ENCODE assay signal across 8 cellular contexts in the genomic region with DNA sequence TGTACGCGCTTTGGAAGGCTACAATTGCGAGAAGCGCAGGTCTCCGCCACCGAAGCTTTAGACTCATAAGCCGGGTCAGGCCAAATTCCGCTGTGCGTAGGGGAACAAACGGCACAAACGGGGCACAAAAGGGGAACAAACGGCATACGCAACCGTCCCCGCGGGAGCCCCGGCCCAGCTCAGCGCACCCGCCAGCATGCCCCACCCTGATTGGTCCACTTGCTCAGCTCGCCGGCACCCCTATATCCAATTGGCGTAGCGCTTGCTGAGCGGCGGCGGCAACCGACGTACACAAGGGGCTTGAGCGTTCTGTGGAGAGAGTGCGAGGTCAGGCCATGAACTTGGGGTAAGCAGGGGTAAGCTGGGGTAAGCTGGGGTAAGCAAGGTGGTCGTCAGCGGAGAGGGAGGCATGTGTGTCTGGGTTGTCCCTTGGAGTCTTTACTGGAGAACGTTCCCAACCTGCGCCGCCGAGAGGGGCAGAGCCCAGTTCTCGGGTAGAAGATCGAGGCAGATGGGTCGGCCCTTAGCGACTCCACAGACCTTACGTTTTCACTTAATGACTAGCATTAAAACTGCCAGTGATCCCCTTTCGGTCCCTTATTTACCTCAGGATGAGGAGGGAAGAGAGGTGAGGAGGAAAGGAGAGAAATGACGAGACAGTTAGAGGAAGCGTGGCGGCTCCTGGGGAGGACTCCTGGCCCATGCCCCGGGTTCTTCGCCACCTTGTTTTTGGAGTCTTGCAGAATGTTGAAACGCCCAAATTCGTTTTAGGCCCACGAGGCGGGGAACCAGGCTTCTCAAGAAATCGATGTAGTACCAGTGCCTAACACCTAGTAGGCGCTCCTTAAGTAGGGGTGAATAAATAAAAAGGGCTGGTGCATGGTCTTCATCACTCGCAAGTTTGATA. TPM values are rescaled to one million over a fixed set of nuclear protein-coding genes. Genes with fewer than 3 reads are reported as not detected.
DNase-seq lines count a peak whose midpoint lies in the region; ATAC-seq and TF ChIP-seq lines count a peak whose summit lies in the region.

A gene (plus strand): TSS at position 268 of the 907 bp plus-strand sequence. CDS start 68 bp downstream, at position 336.

- H3K27me3 Mint-ChIP-seq in endodermal cell (ENCODE audit: insufficient read depth), result peaks cover 2% of the 10 kb centered on the region

- 0 to 1% methylated on average over 33 to 54 of the region's 54 CpGs for WGBS in endodermal cell (ENCODE audit: insufficient coverage in 1 of 2, insufficient read length in 1 of 2), 2 experiments
- WGBS in mesodermal cell (ENCODE audit: insufficient coverage in 2 of 2), 2 experiments, result 0% methylated on average over 34 to 43 of the region's 54 CpGs

- no peaks in the 10 kb centered on the region for H3K4me1 Mint-ChIP-seq in endodermal cell

- H3K4me3 Mint-ChIP-seq in endodermal cell, result peak within 1 kb of the TSS; percentile 97

- no peaks in the 10 kb centered on the region for H3K27me3 ChIP-seq in HUES48 (ENCODE audit: control insufficient read depth, insufficient read depth, low read length)
- no peaks in the 10 kb centered on the region for H3K27me3 ChIP-seq in NT2/D1 (ENCODE audit: insufficient read depth, insufficient read length)
- H3K27me3 ChIP-seq in endodermal cell (ENCODE audit: control insufficient read depth, insufficient read depth, low read length, poor library complexity, severe bottlenecking), result no peaks in the 10 kb centered on the region

- H3K9me3 Mint-ChIP-seq in endodermal cell, result no peaks in the 10 kb centered on the region

- TF ChIP-seq CTCF in endodermal cell (conservative IDR thresholded peaks at IDR 0.05), result peak; percentile 85

- H3K9me3 ChIP-seq in HUES48 (ENCODE audit: control insufficient read depth, insufficient read depth, low read length) (no peaks in the 10 kb centered on the region), NT2/D1 (ENCODE audit: insufficient read depth, low read length) (no peaks in the 10 kb centered on the region), endodermal cell (ENCODE audit: control insufficient read depth, low read length) (no peaks in the 10 kb centered on the region), mesodermal cell (ENCODE audit: control insufficient read depth, low read length) (no peaks in the 10 kb centered on the region)

- H3K4me3 ChIP-seq in HUES48 (ENCODE audit: low read depth, low read length) (peak within 1 kb of the TSS; percentile 88), NT2/D1 (ENCODE audit: insufficient read length, low read depth) (peak within 1 kb of the TSS; percentile 84), endodermal cell (ENCODE audit: low read length) (peak within 1 kb of the TSS; percentile 97), mesodermal cell (ENCODE audit: extremely low read depth, insufficient read depth, low read length, poor library complexity, severe bottlenecking) (peak within 1 kb of the TSS; percentile 92)

- peaks cover 36% of the 10 kb centered on the region for H3K36me3 ChIP-seq in HUES48 (ENCODE audit: control insufficient read depth, insufficient read depth, low read length)
- H3K36me3 ChIP-seq in NT2/D1 (ENCODE audit: insufficient read depth, insufficient read length, low read length), result peaks cover 36% of the 10 kb centered on the region
- peaks cover 27% of the 10 kb centered on the region for H3K36me3 ChIP-seq in endodermal cell (ENCODE audit: control insufficient read depth, insufficient read depth, low read length)
- peaks cover 14% of the 10 kb centered on the region for H3K36me3 ChIP-seq in mesodermal cell (ENCODE audit: control insufficient read depth, insufficient read depth, low read length)

- H3K4me1 ChIP-seq in HUES48 (ENCODE audit: control insufficient read depth, insufficient read depth, low read length) (no peaks in the 10 kb centered on the region; the same call in 1 of the 2 replicates), NT2/D1 (ENCODE audit: insufficient read depth, insufficient read length) (no peaks in the 10 kb centered on the region), endodermal cell (ENCODE audit: control insufficient read depth, insufficient read depth, low read length) (no peaks in the 10 kb centered on the region), mesodermal cell (ENCODE audit: control insufficient read depth, insufficient read depth, low read length, poor library complexity, severe bottlenecking) (no peaks in the 10 kb centered on the region)

- H3K9ac ChIP-seq in HUES48 (ENCODE audit: low read depth, low read length) (peak within 1 kb of the TSS; percentile 91), NT2/D1 (ENCODE audit: insufficient read length, low read depth) (peak within 1 kb of the TSS; percentile 93), endodermal cell (ENCODE audit: extremely low read depth, low read length, poor library complexity, severe bottlenecking) (peak within 1 kb of the TSS; percentile 87)

- peak; percentile 100 for ATAC-seq in GM21390 (IDR thresholded peaks at IDR 0.05; ENCODE audit: unreplicated experiment)

- H3K36me3 Mint-ChIP-seq in endodermal cell (ENCODE audit: low read depth), result peaks cover 15% of the 10 kb centered on the region

- H3K27ac ChIP-seq in HUES48 (ENCODE audit: low read depth, low read length) (peak within 1 kb of the TSS; percentile 90), endodermal cell (ENCODE audit: low read depth, low read length) (peak within 1 kb of the TSS; percentile 90), mesodermal cell (ENCODE audit: low read depth, low read length, severe bottlenecking) (peak within 1 kb of the TSS; percentile 92)

- peak; percentile 98 for DNase-seq in D341Med (ENCODE audit: low spot score)
- peak; percentile 94 for DNase-seq in NT2/D1 (ENCODE audit: low read depth, low spot score)
- peak; percentile 88 for DNase-seq in activated CD8-positive, alpha-beta memory T cell treated with anti-CD3 and anti-CD28 coated beads, Interleukin-2, amount 50 U/mL, for 1 hour (ENCODE audit: extremely low read depth)
- DNase-seq in endodermal cell, result peak; percentile 97
- peak; percentile 82 to 84 for DNase-seq in stimulated activated CD8-positive, alpha-beta memory T cell treated with anti-CD3 and anti-CD28 coated beads, Interleukin-15, amount 100 ng/mL, for 4 hours (ENCODE audit: low read depth in 2 of 2)

- peak within 1 kb of the TSS; percentile 99 for H3K27ac Mint-ChIP-seq in endodermal cell

RNA-seq across cellular contexts. Expression of the gene that starts here (rescaled TPM):
- total RNA-seq in endodermal cell, result 10 to 100 TPM; 32.1 to 36.4 TPM
- polyA plus RNA-seq in endodermal cell (2013, experiment 1 of 2), result 29.2 TPM
- polyA plus RNA-seq in endodermal cell (2013, experiment 2 of 2), result 27.2 TPM
- 13.6 TPM for polyA plus RNA-seq in mesodermal cell (2013, experiment 1 of 2)
- polyA plus RNA-seq in mesodermal cell (2013, experiment 2 of 2), result 19.0 TPM

Comparison
In these comparisons a context has a peak if more than half of its experiments do, and no peak if none do; other contexts are left out.
1. Peak in every context shown above with its lines: DNase-seq, ATAC-seq, H3K4me3 ChIP-seq and H3K27ac ChIP-seq.